In the genomic region with DNA sequence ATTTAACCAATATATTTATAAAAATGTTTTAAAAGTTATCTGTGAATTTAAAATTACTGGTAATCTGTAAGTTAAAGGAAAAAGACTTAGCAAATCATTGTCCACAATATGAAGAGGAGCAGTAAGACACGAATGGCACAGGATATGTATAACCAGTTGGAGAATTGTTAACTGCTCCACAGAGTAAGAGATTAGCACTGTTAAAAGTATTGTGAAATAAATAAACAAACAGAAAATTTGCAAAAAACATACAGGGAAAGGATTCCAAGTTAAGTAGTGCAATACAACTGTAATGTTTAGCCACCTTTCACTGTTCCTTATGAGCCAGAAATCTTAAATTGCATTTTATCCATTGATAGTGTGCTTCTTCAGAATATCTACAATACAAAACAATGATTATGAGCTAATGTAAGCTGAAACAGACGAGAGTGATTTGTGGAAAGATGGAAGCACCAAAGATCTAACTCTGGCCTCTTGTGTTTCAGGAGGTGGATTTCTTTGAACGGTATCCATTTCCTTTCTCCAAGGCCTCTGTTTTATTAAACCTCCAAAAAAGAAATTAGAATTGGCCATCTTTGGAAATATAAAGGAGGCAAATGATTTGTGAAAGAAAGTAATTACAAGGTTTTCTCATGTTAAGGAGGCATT, we compare ENCODE assay signal across 1 cellular context.
TF ChIP-seq lines count a peak whose summit lies in the region.

No MANE protein-coding gene starts in this region.

TF ChIP-seq in HepG2, 621 proteins besides CTCF, POLR2A, EP300 and RAD21 (continued from another document):
- TF ChIP-seq, protein P1, sequence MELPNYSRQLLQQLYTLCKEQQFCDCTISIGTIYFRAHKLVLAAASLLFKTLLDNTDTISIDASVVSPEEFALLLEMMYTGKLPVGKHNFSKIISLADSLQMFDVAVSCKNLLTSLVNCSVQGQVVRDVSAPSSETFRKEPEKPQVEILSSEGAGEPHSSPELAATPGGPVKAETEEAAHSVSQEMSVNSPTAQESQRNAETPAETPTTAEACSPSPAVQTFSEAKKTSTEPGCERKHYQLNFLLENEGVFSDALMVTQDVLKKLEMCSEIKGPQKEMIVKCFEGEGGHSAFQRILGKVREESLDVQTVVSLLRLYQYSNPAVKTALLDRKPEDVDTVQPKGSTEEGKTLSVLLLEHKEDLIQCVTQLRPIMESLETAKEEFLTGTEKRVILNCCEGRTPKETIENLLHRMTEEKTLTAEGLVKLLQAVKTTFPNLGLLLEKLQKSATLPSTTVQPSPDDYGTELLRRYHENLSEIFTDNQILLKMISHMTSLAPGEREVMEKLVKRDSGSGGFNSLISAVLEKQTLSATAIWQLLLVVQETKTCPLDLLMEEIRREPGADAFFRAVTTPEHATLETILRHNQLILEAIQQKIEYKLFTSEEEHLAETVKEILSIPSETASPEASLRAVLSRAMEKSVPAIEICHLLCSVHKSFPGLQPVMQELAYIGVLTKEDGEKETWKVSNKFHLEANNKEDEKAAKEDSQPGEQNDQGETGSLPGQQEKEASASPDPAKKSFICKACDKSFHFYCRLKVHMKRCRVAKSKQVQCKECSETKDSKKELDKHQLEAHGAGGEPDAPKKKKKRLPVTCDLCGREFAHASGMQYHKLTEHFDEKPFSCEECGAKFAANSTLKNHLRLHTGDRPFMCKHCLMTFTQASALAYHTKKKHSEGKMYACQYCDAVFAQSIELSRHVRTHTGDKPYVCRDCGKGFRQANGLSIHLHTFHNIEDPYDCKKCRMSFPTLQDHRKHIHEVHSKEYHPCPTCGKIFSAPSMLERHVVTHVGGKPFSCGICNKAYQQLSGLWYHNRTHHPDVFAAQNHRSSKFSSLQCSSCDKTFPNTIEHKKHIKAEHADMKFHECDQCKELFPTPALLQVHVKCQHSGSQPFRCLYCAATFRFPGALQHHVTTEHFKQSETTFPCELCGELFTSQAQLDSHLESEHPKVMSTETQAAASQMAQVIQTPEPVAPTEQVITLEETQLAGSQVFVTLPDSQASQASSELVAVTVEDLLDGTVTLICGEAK (IDR thresholded peaks at IDR 0.05) = no peak
- TF ChIP-seq, protein P1 (CRISPR knock-in tag; IDR thresholded peaks at IDR 0.05) = no peak
- no peak for TF ChIP-seq ZNF724P (CRISPR knock-in tag; IDR thresholded peaks at IDR 0.05; ENCODE audit: borderline replicate concordance)
- no peak for TF ChIP-seq ZBED4 (CRISPR knock-in tag; IDR thresholded peaks at IDR 0.05; ENCODE audit: borderline replicate concordance)
- TF ChIP-seq ZNF350 (CRISPR knock-in tag; IDR thresholded peaks at IDR 0.05; ENCODE audit: borderline replicate concordance, low read depth) = no peak
- no peak for TF ChIP-seq PCBP1 (IDR thresholded peaks at IDR 0.05; ENCODE audit: borderline replicate concordance, low read depth, low read length)
- TF ChIP-seq, protein P2, sequence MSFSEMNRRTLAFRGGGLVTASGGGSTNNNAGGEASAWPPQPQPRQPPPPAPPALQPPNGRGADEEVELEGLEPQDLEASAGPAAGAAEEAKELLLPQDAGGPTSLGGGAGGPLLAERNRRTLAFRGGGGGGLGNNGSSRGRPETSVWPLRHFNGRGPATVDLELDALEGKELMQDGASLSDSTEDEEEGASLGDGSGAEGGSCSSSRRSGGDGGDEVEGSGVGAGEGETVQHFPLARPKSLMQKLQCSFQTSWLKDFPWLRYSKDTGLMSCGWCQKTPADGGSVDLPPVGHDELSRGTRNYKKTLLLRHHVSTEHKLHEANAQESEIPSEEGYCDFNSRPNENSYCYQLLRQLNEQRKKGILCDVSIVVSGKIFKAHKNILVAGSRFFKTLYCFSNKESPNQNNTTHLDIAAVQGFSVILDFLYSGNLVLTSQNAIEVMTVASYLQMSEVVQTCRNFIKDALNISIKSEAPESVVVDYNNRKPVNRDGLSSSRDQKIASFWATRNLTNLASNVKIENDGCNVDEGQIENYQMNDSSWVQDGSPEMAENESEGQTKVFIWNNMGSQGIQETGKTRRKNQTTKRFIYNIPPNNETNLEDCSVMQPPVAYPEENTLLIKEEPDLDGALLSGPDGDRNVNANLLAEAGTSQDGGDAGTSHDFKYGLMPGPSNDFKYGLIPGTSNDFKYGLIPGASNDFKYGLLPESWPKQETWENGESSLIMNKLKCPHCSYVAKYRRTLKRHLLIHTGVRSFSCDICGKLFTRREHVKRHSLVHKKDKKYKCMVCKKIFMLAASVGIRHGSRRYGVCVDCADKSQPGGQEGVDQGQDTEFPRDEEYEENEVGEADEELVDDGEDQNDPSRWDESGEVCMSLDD (CRISPR knock-in tag; IDR thresholded peaks at IDR 0.05; ENCODE audit: borderline replicate concordance) = no peak
- TF ChIP-seq JARID2 (CRISPR knock-in tag; IDR thresholded peaks at IDR 0.05; ENCODE audit: insufficient replicate concordance) = no peak
- no peak for TF ChIP-seq ZNF747 (CRISPR knock-in tag; IDR thresholded peaks at IDR 0.05; ENCODE audit: borderline replicate concordance)
- no peak for TF ChIP-seq RFX1 (IDR thresholded peaks at IDR 0.05)
- no peak for TF ChIP-seq EED (CRISPR knock-in tag; IDR thresholded peaks at IDR 0.05)
- no peak for TF ChIP-seq ZBTB21 (CRISPR knock-in tag; IDR thresholded peaks at IDR 0.05)
- no peak for TF ChIP-seq ZNF275 (CRISPR knock-in tag; IDR thresholded peaks at IDR 0.05; ENCODE audit: borderline replicate concordance)
- TF ChIP-seq ZSCAN21 (CRISPR knock-in tag; IDR thresholded peaks at IDR 0.05; ENCODE audit: borderline replicate concordance) = no peak
- no peak for TF ChIP-seq ZSCAN25 (CRISPR knock-in tag; IDR thresholded peaks at IDR 0.05)
- no peak for TF ChIP-seq ZNF44 (CRISPR knock-in tag; IDR thresholded peaks at IDR 0.05)
- no peak for TF ChIP-seq KIAA2018 (CRISPR knock-in tag; IDR thresholded peaks at IDR 0.05; ENCODE audit: borderline replicate concordance)
